8 cellular contexts compared by ENCODE assay signal in the genomic region with DNA sequence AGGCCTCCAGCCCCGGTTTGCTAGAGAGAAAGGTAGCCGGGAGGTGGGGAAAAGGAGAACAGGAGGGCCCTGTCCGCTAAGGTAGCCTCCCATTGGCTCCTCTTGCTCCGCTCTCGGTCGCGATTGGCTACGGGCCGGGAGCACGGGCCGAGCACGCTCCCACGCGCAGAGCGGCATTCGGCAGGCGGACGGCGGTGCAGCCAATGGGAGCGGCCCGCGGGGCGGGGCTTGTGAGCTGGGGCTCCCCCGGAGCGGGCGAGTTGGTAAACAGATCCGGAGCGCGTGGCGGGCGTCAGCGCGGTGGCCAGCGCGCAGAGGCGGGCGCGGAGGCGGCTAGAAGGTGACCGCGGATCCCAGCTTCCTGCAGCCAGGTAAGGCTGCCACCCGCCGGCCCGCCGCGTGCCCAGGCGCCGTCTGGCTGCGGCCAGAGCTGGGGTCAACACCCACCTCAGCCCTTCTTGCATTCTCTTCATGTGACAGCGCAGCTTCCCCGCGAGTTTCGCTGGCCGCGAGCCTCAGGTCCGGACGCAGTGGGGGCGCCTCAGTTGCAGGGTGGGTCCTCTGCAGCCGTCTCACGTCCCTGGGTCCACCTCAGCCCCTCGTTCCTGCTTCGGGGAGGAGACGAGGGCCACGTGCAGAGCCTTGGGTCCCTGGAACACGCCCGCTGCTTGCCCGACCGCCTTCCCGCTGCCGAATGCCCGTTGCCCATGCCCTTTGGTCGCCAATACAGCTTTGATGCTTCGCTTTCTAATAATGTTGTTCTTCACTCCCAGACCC. TPM values are rescaled to one million over a fixed set of nuclear protein-coding genes. Genes with fewer than 3 reads are reported as not detected.
A peak's percentile ranks its signal among the peaks of the same experiment; 100 is the strongest.
DNase-seq lines count a peak whose midpoint lies in the region; ATAC-seq, FAIRE-seq and TF ChIP-seq lines count a peak whose summit lies in the region.

A gene (plus strand): TSS at position 266 of the 777 bp plus-strand sequence. CDS start 21,092 bp downstream, outside the sequence.

- peak within 1 kb of the TSS; percentile 98 for H3K27ac Mint-ChIP-seq in activated naive CD4-positive, alpha-beta T cell treated with anti-CD3 and anti-CD28 coated beads, Interleukin-2, amount 10 ng/mL, durations not matched to agents 7 days and 5 days

- peak; percentile 96 for ATAC-seq in HG02588 (IDR thresholded peaks at IDR 0.05; ENCODE audit: unreplicated experiment)

- peaks cover 46% of the 10 kb centered on the region for H3K4me1 Mint-ChIP-seq in activated naive CD4-positive, alpha-beta T cell treated with anti-CD3 and anti-CD28 coated beads, Interleukin-2, amount 10 ng/mL, durations not matched to agents 7 days and 5 days

- TF ChIP-seq CTCF in SK-N-SH (IDR thresholded peaks at IDR 0.05): no peak

- peak within 1 kb of the TSS; percentile 93 for H3K4me2 ChIP-seq in SK-N-SH

- TF ChIP-seq EP300 in SK-N-SH (IDR thresholded peaks at IDR 0.05; ENCODE audit: borderline replicate concordance in 1 of 2, low read depth in 1 of 2, low read length in 1 of 2): no peak

- no peak for FAIRE-seq in frontal cortex (lab: Jason Lieb, UNC)

- POLR2A ChIA-PET in SK-N-SH (lab: Yijun Ruan, JAX): interaction anchor here (1.0 kb wide), 1 partner anchor 378 kb away, joined by 3 read pairs; a partner anchor contains a TSS

- DNase-seq in GDM1 (lab: John Stamatoyannopoulos, UW) (peak; percentile 99), NCI-H1048 (lab: John Stamatoyannopoulos, UW) (peak; percentile 100), SK-N-SH (peak; percentile 98), frontal cortex (ENCODE audit: low spot score in 2 of 2) (peak; percentile 94 to 95), stromal cell of bone marrow (ENCODE audit: low read depth) (peak; percentile 99)
- DNase-seq in activated naive CD4-positive, alpha-beta T cell treated with anti-CD3 and anti-CD28 coated beads, Interleukin-2, amount 10 ng/mL, durations not matched to agents 7 days and 5 days: peak; percentile 99

- H3K9me3 ChIP-seq in SK-N-SH (no peaks in the 10 kb centered on the region), neuron (ENCODE audit: low read length) (no peaks in the 10 kb centered on the region)

- peaks cover 3% of the 10 kb centered on the region for H3K27me3 Mint-ChIP-seq in activated naive CD4-positive, alpha-beta T cell treated with anti-CD3 and anti-CD28 coated beads, Interleukin-2, amount 10 ng/mL, durations not matched to agents 7 days and 5 days

- H3K36me3 Mint-ChIP-seq in activated naive CD4-positive, alpha-beta T cell treated with anti-CD3 and anti-CD28 coated beads, Interleukin-2, amount 10 ng/mL, durations not matched to agents 7 days and 5 days: peaks cover 8% of the 10 kb centered on the region

- no peaks in the 10 kb centered on the region for H3K36me3 ChIP-seq in SK-N-SH (replicated peaks in 1 of 2; ENCODE audit: control insufficient read depth in 1 of 2, insufficient read depth in 2 of 2, low read length in 1 of 2)
- no peaks in the 10 kb centered on the region for H3K36me3 ChIP-seq in neuron (ENCODE audit: insufficient read depth, low read length)

- TF ChIP-seq RAD21 in SK-N-SH (IDR thresholded peaks at IDR 0.05; ENCODE audit: low read length): no peak

- H3K4me3 ChIP-seq in SK-N-SH (ENCODE audit: low read depth in 2 of 2, low read length in 1 of 2) (peak within 1 kb of the TSS; percentile 70 to 76), neuron (ENCODE audit: low read length) (peak within 1 kb of the TSS; percentile 76)

- H3K4me3 Mint-ChIP-seq in activated naive CD4-positive, alpha-beta T cell treated with anti-CD3 and anti-CD28 coated beads, Interleukin-2, amount 10 ng/mL, durations not matched to agents 7 days and 5 days: peak within 1 kb of the TSS; percentile 81

- H4K20me1 ChIP-seq in SK-N-SH (ENCODE audit: insufficient read depth): no peaks in the 10 kb centered on the region

- peaks cover 6% of the 10 kb centered on the region for H3F3A ChIP-seq in SK-N-SH (replicated peaks; ENCODE audit: insufficient read depth)

- H3K27ac ChIP-seq in SK-N-SH (ENCODE audit: low read depth in 2 of 2, low read length in 1 of 2): peak within 1 kb of the TSS; percentile 90 to 99

- H2AFZ ChIP-seq in SK-N-SH (ENCODE audit: low read depth) (peak within 1 kb of the TSS; percentile 90), neuron (ENCODE audit: low read depth, low read length) (peak within 1 kb of the TSS; percentile 90)

- no peaks in the 10 kb centered on the region for H3K27me3 ChIP-seq in SK-N-SH (ENCODE audit: insufficient read depth)
- H3K27me3 ChIP-seq in neuron (ENCODE audit: insufficient read depth, low read length): no peaks in the 10 kb centered on the region

- peaks cover 4 to 15% of the 10 kb centered on the region in 2 experiments; a peak in 2 of 4 replicates for H3K4me1 ChIP-seq in SK-N-SH (ENCODE audit: control insufficient read depth in 1 of 2, insufficient read depth in 2 of 2, low read depth in 1 of 2, low read length in 1 of 2)
- H3K4me1 ChIP-seq in neuron (ENCODE audit: insufficient read depth, low read length): peaks cover 32% of the 10 kb centered on the region

- CTCF ChIA-PET in SK-N-SH (lab: Yijun Ruan, JAX): interaction anchor here (0.6 to 1.5 kb wide), 2 partner anchors 466 to 532 kb away, joined by 3 read pairs; no protein-coding TSS in a partner anchor
- CTCF ChIA-PET in activated naive CD4-positive, alpha-beta T cell treated with anti-CD3 and anti-CD28 coated beads, Interleukin-2, amount 10 ng/mL, durations not matched to agents 7 days and 5 days (lab: Charles Lee): no interaction called here

- H3K9ac ChIP-seq in SK-N-SH: peak within 1 kb of the TSS; percentile 80

- peaks cover 7% of the 10 kb centered on the region for H3K9me3 Mint-ChIP-seq in activated naive CD4-positive, alpha-beta T cell treated with anti-CD3 and anti-CD28 coated beads, Interleukin-2, amount 10 ng/mL, durations not matched to agents 7 days and 5 days

- no peaks in the 10 kb centered on the region for H3K9me2 ChIP-seq in SK-N-SH

- 2% methylated on average over 17 of the region's 73 CpGs for WGBS in SK-N-SH (ENCODE audit: low lambda C conversion rate)

- H3K79me2 ChIP-seq in SK-N-SH (ENCODE audit: insufficient read depth): no peaks in the 10 kb centered on the region

TF ChIP-seq in SK-N-SH, 30 proteins besides CTCF, POLR2A, EP300 and RAD21 (continues in another document):
- TF ChIP-seq, protein P1, sequence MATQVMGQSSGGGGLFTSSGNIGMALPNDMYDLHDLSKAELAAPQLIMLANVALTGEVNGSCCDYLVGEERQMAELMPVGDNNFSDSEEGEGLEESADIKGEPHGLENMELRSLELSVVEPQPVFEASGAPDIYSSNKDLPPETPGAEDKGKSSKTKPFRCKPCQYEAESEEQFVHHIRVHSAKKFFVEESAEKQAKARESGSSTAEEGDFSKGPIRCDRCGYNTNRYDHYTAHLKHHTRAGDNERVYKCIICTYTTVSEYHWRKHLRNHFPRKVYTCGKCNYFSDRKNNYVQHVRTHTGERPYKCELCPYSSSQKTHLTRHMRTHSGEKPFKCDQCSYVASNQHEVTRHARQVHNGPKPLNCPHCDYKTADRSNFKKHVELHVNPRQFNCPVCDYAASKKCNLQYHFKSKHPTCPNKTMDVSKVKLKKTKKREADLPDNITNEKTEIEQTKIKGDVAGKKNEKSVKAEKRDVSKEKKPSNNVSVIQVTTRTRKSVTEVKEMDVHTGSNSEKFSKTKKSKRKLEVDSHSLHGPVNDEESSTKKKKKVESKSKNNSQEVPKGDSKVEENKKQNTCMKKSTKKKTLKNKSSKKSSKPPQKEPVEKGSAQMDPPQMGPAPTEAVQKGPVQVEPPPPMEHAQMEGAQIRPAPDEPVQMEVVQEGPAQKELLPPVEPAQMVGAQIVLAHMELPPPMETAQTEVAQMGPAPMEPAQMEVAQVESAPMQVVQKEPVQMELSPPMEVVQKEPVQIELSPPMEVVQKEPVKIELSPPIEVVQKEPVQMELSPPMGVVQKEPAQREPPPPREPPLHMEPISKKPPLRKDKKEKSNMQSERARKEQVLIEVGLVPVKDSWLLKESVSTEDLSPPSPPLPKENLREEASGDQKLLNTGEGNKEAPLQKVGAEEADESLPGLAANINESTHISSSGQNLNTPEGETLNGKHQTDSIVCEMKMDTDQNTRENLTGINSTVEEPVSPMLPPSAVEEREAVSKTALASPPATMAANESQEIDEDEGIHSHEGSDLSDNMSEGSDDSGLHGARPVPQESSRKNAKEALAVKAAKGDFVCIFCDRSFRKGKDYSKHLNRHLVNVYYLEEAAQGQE (IDR thresholded peaks at IDR 0.05; ENCODE audit: low read depth, low read length): no peak
- TF ChIP-seq TAF1 (IDR thresholded peaks at IDR 0.05; ENCODE audit: borderline replicate concordance, low read depth, low read length) (no peak), FOSL2 (IDR thresholded peaks at IDR 0.05; ENCODE audit: borderline replicate concordance, low read depth) (no peak), MEF2A (IDR thresholded peaks at IDR 0.05; ENCODE audit: borderline replicate concordance, low read depth) (no peak), FOXJ3 (CRISPR knock-in tag; IDR thresholded peaks at IDR 0.05) (no peak), MXI1 (IDR thresholded peaks at IDR 0.05; ENCODE audit: low read depth, low read length) (peak; percentile 98), CHD2 (IDR thresholded peaks at IDR 0.05; ENCODE audit: low read length, partially characterized antibody) (peak; percentile 93), SIN3A (IDR thresholded peaks at IDR 0.05; ENCODE audit: borderline replicate concordance, low read depth, low read length) (peak; percentile 69), NFIC (IDR thresholded peaks at IDR 0.05; ENCODE audit: borderline replicate concordance) (no peak), TEAD4 (IDR thresholded peaks at IDR 0.05; ENCODE audit: borderline replicate concordance, insufficient read depth) (no peak), GABPA (IDR thresholded peaks at IDR 0.05; ENCODE audit: low read depth) (no peak; the same call in 1 of the 2 replicates), TCF12 (IDR thresholded peaks at IDR 0.05) (no peak)
- TF ChIP-seq, protein P2, sequence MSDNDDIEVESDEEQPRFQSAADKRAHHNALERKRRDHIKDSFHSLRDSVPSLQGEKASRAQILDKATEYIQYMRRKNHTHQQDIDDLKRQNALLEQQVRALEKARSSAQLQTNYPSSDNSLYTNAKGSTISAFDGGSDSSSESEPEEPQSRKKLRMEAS (IDR thresholded peaks at IDR 0.05; ENCODE audit: low read depth): peak; percentile 70; the same call in 1 of the 2 replicates
- TF ChIP-seq, protein P3, sequence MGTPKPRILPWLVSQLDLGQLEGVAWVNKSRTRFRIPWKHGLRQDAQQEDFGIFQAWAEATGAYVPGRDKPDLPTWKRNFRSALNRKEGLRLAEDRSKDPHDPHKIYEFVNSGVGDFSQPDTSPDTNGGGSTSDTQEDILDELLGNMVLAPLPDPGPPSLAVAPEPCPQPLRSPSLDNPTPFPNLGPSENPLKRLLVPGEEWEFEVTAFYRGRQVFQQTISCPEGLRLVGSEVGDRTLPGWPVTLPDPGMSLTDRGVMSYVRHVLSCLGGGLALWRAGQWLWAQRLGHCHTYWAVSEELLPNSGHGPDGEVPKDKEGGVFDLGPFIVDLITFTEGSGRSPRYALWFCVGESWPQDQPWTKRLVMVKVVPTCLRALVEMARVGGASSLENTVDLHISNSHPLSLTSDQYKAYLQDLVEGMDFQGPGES (IDR thresholded peaks at IDR 0.05; ENCODE audit: low read depth, low read length): peak; percentile 95

RNA-seq across cellular contexts. Expression of the gene that starts here (rescaled TPM):
- 11.8 and 12.1 TPM in 2 replicates for polyA plus RNA-seq in SK-N-SH (2012; rRNA removed)
- polyA plus RNA-seq in SK-N-SH (2012; cell fraction: cytosol; rRNA removed): 6.6 and 8.3 TPM in 2 replicates
- 34.6 and 42.3 TPM in 2 replicates for polyA plus RNA-seq in SK-N-SH (2012; cell fraction: nucleus; rRNA removed)
- total RNA-seq in frontal cortex: 17.5 TPM

Comparison
In these comparisons a context has a peak if more than half of its experiments do, and no peak if none do; other contexts are left out.
1. Peak in every context shown above with its lines: DNase-seq, ATAC-seq, H3K4me3 ChIP-seq and H3K27ac ChIP-seq.